Comparison of ENCODE assay signal across 20 cellular contexts in genomic region chr9:130731355-130731754, GRCh38. TPM values are rescaled to one million over a fixed set of nuclear protein-coding genes. Genes with fewer than 3 reads are reported as not detected.
DNase-seq lines count a peak whose midpoint lies in the region; ATAC-seq, FAIRE-seq and TF ChIP-seq lines count a peak whose summit lies in the region.
"Had no signal": no experiment of that assay in that cellular context is flagged by ENCODE, and none has a peak within 500 bp of the region (broad histone marks: within the 10 kb centered on the region; RNA-seq: fewer than 3 reads in every experiment).

No MANE protein-coding gene starts in this region.

- TF ChIP-seq CTCF in endodermal cell (conservative IDR thresholded peaks at IDR 0.05) (no peak), upper lobe of left lung (IDR thresholded peaks at IDR 0.05) (no peak)

- H3K9me3 Mint-ChIP-seq in endodermal cell: peaks cover 7% of the 10 kb centered on the region

- no peak overlapping the region for H3K9ac ChIP-seq in endodermal cell (ENCODE audit: extremely low read depth, low read length, poor library complexity, severe bottlenecking)

- H3K27me3 ChIP-seq in endodermal cell (ENCODE audit: control insufficient read depth, insufficient read depth, low read length, poor library complexity, severe bottlenecking) (no peaks in the 10 kb centered on the region), small intestine (ENCODE audit: control insufficient read depth in 2 of 2, insufficient read depth in 2 of 2, low read length in 2 of 2) (no peaks in the 10 kb centered on the region), upper lobe of left lung (no peaks in the 10 kb centered on the region)
- H3K27me3 ChIP-seq: body of pancreas had no signal

- H3K27ac ChIP-seq in endodermal cell (ENCODE audit: low read depth, low read length) (no peak overlapping the region), small intestine (ENCODE audit: low read depth in 1 of 2, low read length in 1 of 2) (no peak overlapping the region), upper lobe of left lung (no peak overlapping the region)
- H3K27ac ChIP-seq: body of pancreas had no signal

- peaks cover 8% of the 10 kb centered on the region for H3K4me1 Mint-ChIP-seq in endodermal cell

- FAIRE-seq in small intestine (lab: Jason Lieb, UNC): no peak
- FAIRE-seq: A549, GM19239, RCC 7860 had no signal

- H3K36me3 ChIP-seq in endodermal cell (ENCODE audit: control insufficient read depth, insufficient read depth, low read length) (no peaks in the 10 kb centered on the region), small intestine (ENCODE audit: control insufficient read depth in 2 of 2, insufficient read depth in 2 of 2, low read length in 2 of 2) (no peaks in the 10 kb centered on the region), upper lobe of left lung (no peaks in the 10 kb centered on the region)

- ATAC-seq in HG03521 (IDR thresholded peaks at IDR 0.05; ENCODE audit: unreplicated experiment) (no peak), upper lobe of left lung (ENCODE audit: low FRiP score in 2 of 2) (no peak)
- ATAC-seq: activated CD4-positive, CD25-positive, alpha-beta regulatory T cell treated with anti-CD3 and anti-CD28 coated beads, Interleukin-2, amount 50 U/mL, for 24 hours; body of pancreas; left ventricle myocardium superior had no signal

- TF ChIP-seq POLR2A in upper lobe of left lung (IDR thresholded peaks at IDR 0.05): no peak

- H3K36me3 Mint-ChIP-seq in endodermal cell (ENCODE audit: low read depth): peaks cover 15% of the 10 kb centered on the region
- H3K36me3 Mint-ChIP-seq: naive B cell had no signal

- H3K27ac Mint-ChIP-seq in endodermal cell: peak overlapping the region; percentile 36

- H3K4me3 ChIP-seq in endodermal cell (ENCODE audit: low read length): no peak overlapping the region
- H3K4me3 ChIP-seq in small intestine (ENCODE audit: low read depth in 1 of 2, low read length in 2 of 2): no peak overlapping the region
- H3K4me3 ChIP-seq in upper lobe of left lung: no peak overlapping the region
- H3K4me3 ChIP-seq: A549, body of pancreas had no signal

- no peak for TF ChIP-seq EP300 in upper lobe of left lung (IDR thresholded peaks at IDR 0.05)

- 88 to 93% methylated on average over 1 to 2 of the region's 2 CpGs for WGBS in endodermal cell (ENCODE audit: insufficient coverage in 1 of 2, insufficient read length in 1 of 2), 2 experiments
- 13 to 58% (median 34%) methylated on average over 2 of the region's 2 CpGs for WGBS in small intestine, 3 donors
- WGBS in upper lobe of left lung, 2 donors: 71 to 74% methylated on average over 2 of the region's 2 CpGs

- DNase-seq in NCI-H510A treated with DMSO at 0.1 percent for 48 hours (lab: John Stamatoyannopoulos, UW) (peak; percentile 76), NCI-H510A (lab: John Stamatoyannopoulos, UW) (no peak), NCI-H2196 (lab: John Stamatoyannopoulos, UW; ENCODE audit: unreplicated experiment) (peak; percentile 46), endodermal cell (no peak), small intestine (peak; percentile 45), NK-92 (lab: John Stamatoyannopoulos, UW; ENCODE audit: unreplicated experiment) (no peak), upper lobe of left lung (no peak)
- DNase-seq: activated CD8-positive, alpha-beta memory T cell treated with anti-CD3 and anti-CD28 coated beads, Interleukin-2, amount 50 U/mL, for 4 hours; activated naive CD4-positive, alpha-beta T cell treated with anti-CD3 and anti-CD28 coated beads, Interleukin-2, amount 50 U/mL, for 16 hours; body of pancreas; CD4-positive, alpha-beta memory T cell; GF-D8; left ventricle myocardium superior; naive B cell; NCI-H446 had no signal

- H3K4me1 ChIP-seq in endodermal cell (ENCODE audit: control insufficient read depth, insufficient read depth, low read length) (no peaks in the 10 kb centered on the region), small intestine (ENCODE audit: control insufficient read depth in 2 of 2, insufficient read depth in 1 of 2, low read depth in 1 of 2, low read length in 1 of 2) (peaks cover 3% of the 10 kb centered on the region in 2 donors), upper lobe of left lung (peaks cover 5 to 26% (median 13%) of the 10 kb centered on the region in 4 donors)

- H3K9me3 ChIP-seq in endodermal cell (ENCODE audit: control insufficient read depth, low read length) (no peaks in the 10 kb centered on the region), small intestine (ENCODE audit: control insufficient read depth, low read depth) (no peaks in the 10 kb centered on the region), upper lobe of left lung (no peaks in the 10 kb centered on the region)
- H3K9me3 ChIP-seq: A549, body of pancreas had no signal

- H3K27me3 Mint-ChIP-seq in endodermal cell (ENCODE audit: insufficient read depth): no peaks in the 10 kb centered on the region
- H3K27me3 Mint-ChIP-seq: CD4-positive, alpha-beta memory T cell; naive B cell had no signal

- no peak overlapping the region for H3K4me3 Mint-ChIP-seq in endodermal cell
- H3K4me3 Mint-ChIP-seq: naive B cell had no signal

RNA-seq across cellular contexts. Expression of gene EXOSC2, which starts 37.8 kb away (rescaled TPM):
- total RNA-seq in endodermal cell (10 to 100 TPM; 47.8 to 74.0 TPM), upper lobe of left lung (10 to 100 TPM in 5 of 6 donors, 1 to 10 TPM in 1; 6.7 to 37.7 (median 17.8) TPM)
- polyA plus RNA-seq in endodermal cell (2013, experiment 1 of 2): 37.7 TPM
- polyA plus RNA-seq in endodermal cell (2013, experiment 2 of 2): 37.3 TPM
- 10 to 100 TPM in 2 of 3 donors, 1 to 10 TPM in 1; 6.0 to 18.8 (median 11.1) TPM for polyA plus RNA-seq in small intestine

Comparison
In these comparisons a context has a peak if more than half of its experiments do, and no peak if none do; other contexts are left out.
1. DNase-seq: peak in NCI-H510A treated with DMSO at 0.1 percent for 48 hours (single experiment), NCI-H2196 (single experiment) and small intestine (single experiment); none in NCI-H510A (single experiment), endodermal cell (single experiment), NK-92 (single experiment) and upper lobe of left lung (0 of 2).